ENCODE assay signal across 7 cellular contexts in genomic region chr9:68780377-68780707, GRCh38.
DNase-seq lines count a peak whose midpoint lies in the region; FAIRE-seq and TF ChIP-seq lines count a peak whose summit lies in the region.

No MANE protein-coding gene starts in this region.

- TF ChIP-seq CTCF in HEK293 (tag by site-specific recombination; IDR thresholded peaks at IDR 0.05) (no peak; the same call in 1 of the 2 replicates), WERI-Rb-1 (IDR thresholded peaks at IDR 0.05; ENCODE audit: low read depth, low read length) (no peak), keratinocyte (optimal IDR thresholded peaks at IDR 0.05 in 1 of 3, IDR thresholded peaks at IDR 0.05 in 1 of 3, conservative IDR thresholded peaks at IDR 0.05 in 1 of 3; ENCODE audit: extremely low read depth in 1 of 3, insufficient read depth in 2 of 3, low read length in 3 of 3) (no peak)

- peak overlapping the region; percentile 85 for H3K9ac ChIP-seq in keratinocyte (ENCODE audit: control insufficient read depth, extremely low read depth, insufficient read depth, low read length)

- intact Hi-C loops in posterior cingulate gyrus (cut with DNase I): no loop called here

- H3K9me3 ChIP-seq in HEK293 (ENCODE audit: control insufficient read depth, insufficient read depth, low read depth, low read length) (no peaks in the 10 kb centered on the region), WERI-Rb-1 (ENCODE audit: severe bottlenecking) (no peaks in the 10 kb centered on the region), keratinocyte (ENCODE audit: control insufficient read depth, low read depth, low read length) (no peaks in the 10 kb centered on the region), thymus (ENCODE audit: control insufficient read depth) (no peaks in the 10 kb centered on the region)

- dilution Hi-C loops in keratinocyte (cut with MboI; ENCODE audit: extremely low pct_ligation_motif_present, low sequenced_read_pairs): no loop called here

- peak overlapping the region; percentile 98 for H3K4me2 ChIP-seq in keratinocyte (ENCODE audit: control insufficient read depth, extremely low read depth, insufficient read depth, low read depth, low read length)

- DNase-seq in WERI-Rb-1 (no peak), keratinocyte (ENCODE audit: low read depth, low spot score) (no peak), posterior cingulate gyrus (no peak), DMS53 (lab: John Stamatoyannopoulos, UW) (no peak)
- DNase-seq in stimulated activated CD4-positive, alpha-beta T cell treated with anti-CD3 and anti-CD28 coated beads, Interleukin-2, amount 100 ng/mL, for 24 hours: no peak

- no peaks in the 10 kb centered on the region for H4K20me1 ChIP-seq in keratinocyte (ENCODE audit: control insufficient read depth, extremely low read depth, insufficient read depth, low read length)

- H3K79me2 ChIP-seq in keratinocyte (ENCODE audit: control insufficient read depth, insufficient read depth, low read length): peaks cover 16% of the 10 kb centered on the region

- CTCF ChIA-PET in HEK293 (lab: Yijun Ruan, JAX): no interaction called here

- H3K27me3 ChIP-seq in WERI-Rb-1 (ENCODE audit: insufficient read depth, low read depth, severe bottlenecking) (no peaks in the 10 kb centered on the region), keratinocyte (ENCODE audit: control insufficient read depth, extremely low read depth, insufficient read depth, low read length) (no peaks in the 10 kb centered on the region), thymus (ENCODE audit: control insufficient read depth, insufficient read depth) (no peaks in the 10 kb centered on the region)

- peak overlapping the region; percentile 56 for H3K27ac ChIP-seq in HEK293 (ENCODE audit: extremely low read depth, low read depth, low read length)
- peak overlapping the region; percentile 76 for H3K27ac ChIP-seq in WERI-Rb-1
- H3K27ac ChIP-seq in keratinocyte (ENCODE audit: control insufficient read depth, insufficient read depth, low read length): peak overlapping the region; percentile 83
- H3K27ac ChIP-seq in thymus (ENCODE audit: low read depth): peak overlapping the region; percentile 94

- H3K4me3 ChIP-seq in HEK293 (ENCODE audit: low read depth, low read length): peak overlapping the region; percentile 87
- H3K4me3 ChIP-seq in WERI-Rb-1 (ENCODE audit: low read depth, low read length): peak overlapping the region; percentile 93
- peak overlapping the region; percentile 64 to 86 (median 77) for H3K4me3 ChIP-seq in keratinocyte (ENCODE audit: control insufficient read depth in 2 of 3, extremely low read depth in 1 of 3, insufficient read depth in 2 of 3, low read depth in 1 of 3, low read length in 3 of 3)
- peak overlapping the region; percentile 83 for H3K4me3 ChIP-seq in thymus (ENCODE audit: low read length)

- 2% methylated on average over 19 of the region's 19 CpGs for WGBS in thymus

- H3K4me1 ChIP-seq in HEK293 (ENCODE audit: control insufficient read depth, insufficient read depth, low read length): no peaks in the 10 kb centered on the region
- peaks cover 19% of the 10 kb centered on the region for H3K4me1 ChIP-seq in keratinocyte (ENCODE audit: control insufficient read depth, extremely low read depth, insufficient read depth, low read length)
- peaks cover 11% of the 10 kb centered on the region for H3K4me1 ChIP-seq in thymus (ENCODE audit: control insufficient read depth, insufficient read depth, low read length)

- no peaks in the 10 kb centered on the region for H3K9me1 ChIP-seq in keratinocyte (ENCODE audit: control insufficient read depth, extremely low read depth, insufficient read depth, low read length)

- H2AFZ ChIP-seq in keratinocyte (ENCODE audit: control insufficient read depth, low read length): peak overlapping the region; percentile 83

- POLR2A ChIA-PET in HEK293 (lab: Yijun Ruan, JAX): interaction anchor here (0.6 to 1.3 kb wide), 6 partner anchors 13 to 76 kb away, joined by 3 to 6 read pairs (median 4); partner anchors contain the start of gene PIP5K1B

- H3K36me3 ChIP-seq in HEK293 (ENCODE audit: control insufficient read depth in 2 of 2, insufficient read depth in 1 of 2, low read length in 2 of 2) (peaks cover 3 to 4% of the 10 kb centered on the region in 2 experiments; a peak in 1 of 3 replicates), WERI-Rb-1 (no peaks in the 10 kb centered on the region; the same call in 1 of the 2 replicates), keratinocyte (ENCODE audit: control insufficient read depth in 2 of 2, extremely low read depth in 1 of 2, insufficient read depth in 2 of 2, low read length in 2 of 2) (no peaks in the 10 kb centered on the region), thymus (ENCODE audit: control insufficient read depth, insufficient read depth) (no peaks in the 10 kb centered on the region)

- FAIRE-seq in keratinocyte (lab: Jason Lieb, UNC): no peak

TF ChIP-seq in HEK293, 187 proteins besides CTCF, POLR2A, EP300 and RAD21 (continues in another document):
- TF ChIP-seq PRDM2 (tag by site-specific recombination; IDR thresholded peaks at IDR 0.05; ENCODE audit: borderline replicate concordance): no peak
- no peak for TF ChIP-seq AEBP2 (tag by site-specific recombination; IDR thresholded peaks at IDR 0.05; ENCODE audit: borderline replicate concordance)
- no peak for TF ChIP-seq ZNF670 (tag by site-specific recombination; IDR thresholded peaks at IDR 0.05; ENCODE audit: low read depth)
- TF ChIP-seq ZNF513 (tag by site-specific recombination; IDR thresholded peaks at IDR 0.05): no peak
